ENCODE assay signal across 3 cellular contexts in the genomic region with DNA sequence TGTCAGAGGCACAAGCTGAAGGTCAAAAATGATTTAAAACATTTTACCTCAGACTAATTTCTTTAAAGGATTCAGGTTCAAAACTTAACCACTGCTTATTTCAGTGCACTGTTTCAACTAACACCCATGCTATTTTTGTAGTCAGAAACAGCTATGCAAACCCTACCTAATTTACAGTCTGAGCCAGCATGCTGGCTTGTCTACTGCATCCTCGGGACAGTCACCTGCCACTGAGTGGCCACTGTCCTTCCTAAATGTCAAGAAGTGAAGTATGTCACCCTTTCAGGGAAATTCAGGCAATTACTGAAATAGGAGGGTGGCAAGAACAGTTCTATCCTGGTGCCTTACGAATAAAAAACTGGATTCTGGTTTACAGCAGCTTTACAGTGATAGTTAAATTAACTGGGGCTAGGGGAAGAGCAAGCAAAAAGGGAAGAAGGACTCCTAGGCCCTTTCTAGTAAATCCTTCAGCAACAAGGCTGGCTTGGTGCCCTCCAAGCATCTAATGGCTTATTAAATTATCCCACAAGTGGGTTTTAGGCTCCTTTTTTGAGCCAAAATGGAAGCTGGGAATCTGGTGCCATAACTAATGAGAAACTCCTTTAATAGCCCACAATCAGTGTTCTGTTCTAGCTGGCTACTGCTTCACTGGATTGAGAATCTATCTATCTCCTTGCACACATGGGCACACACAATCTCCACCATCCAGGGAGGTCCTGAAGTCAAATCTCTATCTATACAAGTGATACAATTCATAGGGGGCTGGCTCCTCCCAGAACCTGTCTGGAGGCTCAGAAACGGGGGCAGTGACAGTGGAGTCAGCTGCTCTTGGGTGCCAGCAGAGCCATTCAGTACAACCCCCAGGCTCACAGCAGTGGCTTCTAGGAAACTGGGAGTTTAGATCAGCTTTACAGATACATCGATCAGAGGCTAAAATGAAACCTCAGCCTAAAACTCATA.
TF ChIP-seq lines count a peak whose summit lies in the region.

No MANE protein-coding gene starts in this region.

TF ChIP-seq in SK-N-SH, 30 proteins besides CTCF, POLR2A, EP300 and RAD21 (continued from another document):
- no peak for TF ChIP-seq ZBTB33 (IDR thresholded peaks at IDR 0.05; ENCODE audit: borderline replicate concordance, low read depth)
- TF ChIP-seq MXI1 (IDR thresholded peaks at IDR 0.05; ENCODE audit: low read depth, low read length) = no peak
- no peak for TF ChIP-seq USF1 (IDR thresholded peaks at IDR 0.05; ENCODE audit: borderline replicate concordance, low read depth)
- TF ChIP-seq USF2 (IDR thresholded peaks at IDR 0.05; ENCODE audit: borderline replicate concordance, low read depth, low read length) = no peak
- TF ChIP-seq SIN3A (IDR thresholded peaks at IDR 0.05; ENCODE audit: borderline replicate concordance, low read depth, low read length) = no peak
- no peak for TF ChIP-seq POLR2AphosphoS5 (IDR thresholded peaks at IDR 0.05; ENCODE audit: low read depth, low read length)
- TF ChIP-seq FOXJ3 (CRISPR knock-in tag; IDR thresholded peaks at IDR 0.05) = no peak
- TF ChIP-seq RFX5 (IDR thresholded peaks at IDR 0.05; ENCODE audit: low read length) = no peak
- TF ChIP-seq GABPA (IDR thresholded peaks at IDR 0.05; ENCODE audit: low read depth) = no peak
- no peak for TF ChIP-seq SMC3 (IDR thresholded peaks at IDR 0.05; ENCODE audit: low read depth, low read length)

TF ChIP-seq in SK-N-SH treated with all-trans-retinoic acid at 6 μM for 48 hours, 23 proteins besides CTCF, POLR2A, EP300 and RAD21 (continued from another document):
- no peak for TF ChIP-seq ZNF565 (CRISPR knock-in tag; conservative IDR thresholded peaks at IDR 0.05; ENCODE audit: low read depth)
TF ChIP-seq in SK-N-SH treated with all-trans-retinoic acid at 6 μM for 48 hours: peak in this region for 0.

TF ChIP-seq in WTC11, 78 proteins besides CTCF, POLR2A, EP300 and RAD21 (continued from another document):
- TF ChIP-seq, protein P1, sequence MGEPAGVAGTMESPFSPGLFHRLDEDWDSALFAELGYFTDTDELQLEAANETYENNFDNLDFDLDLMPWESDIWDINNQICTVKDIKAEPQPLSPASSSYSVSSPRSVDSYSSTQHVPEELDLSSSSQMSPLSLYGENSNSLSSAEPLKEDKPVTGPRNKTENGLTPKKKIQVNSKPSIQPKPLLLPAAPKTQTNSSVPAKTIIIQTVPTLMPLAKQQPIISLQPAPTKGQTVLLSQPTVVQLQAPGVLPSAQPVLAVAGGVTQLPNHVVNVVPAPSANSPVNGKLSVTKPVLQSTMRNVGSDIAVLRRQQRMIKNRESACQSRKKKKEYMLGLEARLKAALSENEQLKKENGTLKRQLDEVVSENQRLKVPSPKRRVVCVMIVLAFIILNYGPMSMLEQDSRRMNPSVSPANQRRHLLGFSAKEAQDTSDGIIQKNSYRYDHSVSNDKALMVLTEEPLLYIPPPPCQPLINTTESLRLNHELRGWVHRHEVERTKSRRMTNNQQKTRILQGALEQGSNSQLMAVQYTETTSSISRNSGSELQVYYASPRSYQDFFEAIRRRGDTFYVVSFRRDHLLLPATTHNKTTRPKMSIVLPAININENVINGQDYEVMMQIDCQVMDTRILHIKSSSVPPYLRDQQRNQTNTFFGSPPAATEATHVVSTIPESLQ (CRISPR knock-in tag; IDR thresholded peaks at IDR 0.05) = no peak
- TF ChIP-seq, protein P2, sequence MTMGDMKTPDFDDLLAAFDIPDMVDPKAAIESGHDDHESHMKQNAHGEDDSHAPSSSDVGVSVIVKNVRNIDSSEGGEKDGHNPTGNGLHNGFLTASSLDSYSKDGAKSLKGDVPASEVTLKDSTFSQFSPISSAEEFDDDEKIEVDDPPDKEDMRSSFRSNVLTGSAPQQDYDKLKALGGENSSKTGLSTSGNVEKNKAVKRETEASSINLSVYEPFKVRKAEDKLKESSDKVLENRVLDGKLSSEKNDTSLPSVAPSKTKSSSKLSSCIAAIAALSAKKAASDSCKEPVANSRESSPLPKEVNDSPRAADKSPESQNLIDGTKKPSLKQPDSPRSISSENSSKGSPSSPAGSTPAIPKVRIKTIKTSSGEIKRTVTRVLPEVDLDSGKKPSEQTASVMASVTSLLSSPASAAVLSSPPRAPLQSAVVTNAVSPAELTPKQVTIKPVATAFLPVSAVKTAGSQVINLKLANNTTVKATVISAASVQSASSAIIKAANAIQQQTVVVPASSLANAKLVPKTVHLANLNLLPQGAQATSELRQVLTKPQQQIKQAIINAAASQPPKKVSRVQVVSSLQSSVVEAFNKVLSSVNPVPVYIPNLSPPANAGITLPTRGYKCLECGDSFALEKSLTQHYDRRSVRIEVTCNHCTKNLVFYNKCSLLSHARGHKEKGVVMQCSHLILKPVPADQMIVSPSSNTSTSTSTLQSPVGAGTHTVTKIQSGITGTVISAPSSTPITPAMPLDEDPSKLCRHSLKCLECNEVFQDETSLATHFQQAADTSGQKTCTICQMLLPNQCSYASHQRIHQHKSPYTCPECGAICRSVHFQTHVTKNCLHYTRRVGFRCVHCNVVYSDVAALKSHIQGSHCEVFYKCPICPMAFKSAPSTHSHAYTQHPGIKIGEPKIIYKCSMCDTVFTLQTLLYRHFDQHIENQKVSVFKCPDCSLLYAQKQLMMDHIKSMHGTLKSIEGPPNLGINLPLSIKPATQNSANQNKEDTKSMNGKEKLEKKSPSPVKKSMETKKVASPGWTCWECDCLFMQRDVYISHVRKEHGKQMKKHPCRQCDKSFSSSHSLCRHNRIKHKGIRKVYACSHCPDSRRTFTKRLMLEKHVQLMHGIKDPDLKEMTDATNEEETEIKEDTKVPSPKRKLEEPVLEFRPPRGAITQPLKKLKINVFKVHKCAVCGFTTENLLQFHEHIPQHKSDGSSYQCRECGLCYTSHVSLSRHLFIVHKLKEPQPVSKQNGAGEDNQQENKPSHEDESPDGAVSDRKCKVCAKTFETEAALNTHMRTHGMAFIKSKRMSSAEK (CRISPR knock-in tag; IDR thresholded peaks at IDR 0.05; ENCODE audit: borderline replicate concordance) = no peak
- no peak for TF ChIP-seq SMAD3 (CRISPR knock-in tag; IDR thresholded peaks at IDR 0.05; ENCODE audit: borderline replicate concordance)
- TF ChIP-seq SP1 (CRISPR knock-in tag; conservative IDR thresholded peaks at IDR 0.05) = no peak
- TF ChIP-seq ZNF281 (CRISPR knock-in tag; IDR thresholded peaks at IDR 0.05) = no peak
- no peak for TF ChIP-seq OVOL2 (CRISPR knock-in tag; IDR thresholded peaks at IDR 0.05; ENCODE audit: borderline replicate concordance)
- no peak for TF ChIP-seq PRRX2 (CRISPR knock-in tag; IDR thresholded peaks at IDR 0.05)
- TF ChIP-seq NR1H2 (CRISPR knock-in tag; IDR thresholded peaks at IDR 0.05) = no peak
- TF ChIP-seq ZNF425 (CRISPR knock-in tag; conservative IDR thresholded peaks at IDR 0.05) = no peak
- TF ChIP-seq TP53 (CRISPR knock-in tag; IDR thresholded peaks at IDR 0.05) = no peak
- no peak for TF ChIP-seq NFE2L1 (CRISPR knock-in tag; IDR thresholded peaks at IDR 0.05)
- no peak for TF ChIP-seq HMGXB4 (CRISPR knock-in tag; IDR thresholded peaks at IDR 0.05)
